ENCODE assay signal across 1 cellular context in genomic region chr16:31529398-31530312, GRCh38.
TF ChIP-seq lines count a peak whose summit lies in the region.

No MANE protein-coding gene starts in this region.

TF ChIP-seq in HepG2, 621 proteins besides CTCF, POLR2A, EP300 and RAD21:
- TF ChIP-seq SNAPC2 (CRISPR knock-in tag; IDR thresholded peaks at IDR 0.05) (no peak), TFAP4 (IDR thresholded peaks at IDR 0.05; ENCODE audit: borderline replicate concordance, low read depth) (no peak), SCMH1 (CRISPR knock-in tag; IDR thresholded peaks at IDR 0.05; ENCODE audit: borderline replicate concordance) (no peak), CC2D1A (CRISPR knock-in tag; IDR thresholded peaks at IDR 0.05) (no peak), MLLT10 (CRISPR knock-in tag; IDR thresholded peaks at IDR 0.05) (no peak), ZNF20 (CRISPR knock-in tag; IDR thresholded peaks at IDR 0.05) (no peak), WIZ (CRISPR knock-in tag; IDR thresholded peaks at IDR 0.05) (no peak), MAFG (CRISPR knock-in tag; IDR thresholded peaks at IDR 0.05) (no peak), ZNF674 (CRISPR knock-in tag; IDR thresholded peaks at IDR 0.05; ENCODE audit: low read depth) (no peak), NPAS2 (CRISPR knock-in tag; IDR thresholded peaks at IDR 0.05; ENCODE audit: borderline replicate concordance) (no peak), EZH2 (conservative IDR thresholded peaks at IDR 0.05; ENCODE audit: low read depth, low read length) (peak; percentile 89), MTF2 (CRISPR knock-in tag; IDR thresholded peaks at IDR 0.05; ENCODE audit: borderline replicate concordance) (no peak), ZBTB8A (CRISPR knock-in tag; IDR thresholded peaks at IDR 0.05; ENCODE audit: borderline replicate concordance, low read depth) (no peak), NFYB (CRISPR knock-in tag; IDR thresholded peaks at IDR 0.05) (no peak), ZBTB7A (CRISPR knock-in tag; IDR thresholded peaks at IDR 0.05) (no peak), JUND (CRISPR knock-in tag; IDR thresholded peaks at IDR 0.05) (0 out of 2 replicates have a peak, but pooled peaks have one; percentile 12), GMEB2 (CRISPR knock-in tag; IDR thresholded peaks at IDR 0.05; ENCODE audit: low read depth) (no peak), ZNF558 (CRISPR knock-in tag; IDR thresholded peaks at IDR 0.05; ENCODE audit: borderline replicate concordance) (no peak), ZNF768 (CRISPR knock-in tag; IDR thresholded peaks at IDR 0.05) (peak; percentile 17; the same call in 1 of the 2 replicates), ZNF224 (CRISPR knock-in tag; IDR thresholded peaks at IDR 0.05) (no peak), ZNF34 (CRISPR knock-in tag; IDR thresholded peaks at IDR 0.05; ENCODE audit: borderline replicate concordance) (no peak), TBX2 (CRISPR knock-in tag; IDR thresholded peaks at IDR 0.05; ENCODE audit: borderline replicate concordance) (no peak), HHEX (CRISPR knock-in tag; IDR thresholded peaks at IDR 0.05) (no peak), SATB2 (CRISPR knock-in tag; IDR thresholded peaks at IDR 0.05) (no peak), BRD4 (CRISPR knock-in tag; IDR thresholded peaks at IDR 0.05) (no peak), ZNF776 (CRISPR knock-in tag; IDR thresholded peaks at IDR 0.05) (0 out of 2 replicates have a peak, but pooled peaks have one; percentile 24)
- TF ChIP-seq, protein P1, sequence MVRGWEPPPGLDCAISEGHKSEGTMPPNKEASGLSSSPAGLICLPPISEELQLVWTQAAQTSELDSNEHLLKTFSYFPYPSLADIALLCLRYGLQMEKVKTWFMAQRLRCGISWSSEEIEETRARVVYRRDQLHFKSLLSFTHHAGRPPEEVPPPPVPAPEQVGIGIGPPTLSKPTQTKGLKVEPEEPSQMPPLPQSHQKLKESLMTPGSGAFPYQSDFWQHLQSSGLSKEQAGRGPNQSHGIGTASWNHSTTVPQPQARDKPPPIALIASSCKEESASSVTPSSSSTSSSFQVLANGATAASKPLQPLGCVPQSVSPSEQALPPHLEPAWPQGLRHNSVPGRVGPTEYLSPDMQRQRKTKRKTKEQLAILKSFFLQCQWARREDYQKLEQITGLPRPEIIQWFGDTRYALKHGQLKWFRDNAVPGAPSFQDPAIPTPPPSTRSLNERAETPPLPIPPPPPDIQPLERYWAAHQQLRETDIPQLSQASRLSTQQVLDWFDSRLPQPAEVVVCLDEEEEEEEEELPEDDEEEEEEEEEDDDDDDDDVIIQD (CRISPR knock-in tag; IDR thresholded peaks at IDR 0.05; ENCODE audit: low read depth) = no peak
- TF ChIP-seq, protein P2, sequence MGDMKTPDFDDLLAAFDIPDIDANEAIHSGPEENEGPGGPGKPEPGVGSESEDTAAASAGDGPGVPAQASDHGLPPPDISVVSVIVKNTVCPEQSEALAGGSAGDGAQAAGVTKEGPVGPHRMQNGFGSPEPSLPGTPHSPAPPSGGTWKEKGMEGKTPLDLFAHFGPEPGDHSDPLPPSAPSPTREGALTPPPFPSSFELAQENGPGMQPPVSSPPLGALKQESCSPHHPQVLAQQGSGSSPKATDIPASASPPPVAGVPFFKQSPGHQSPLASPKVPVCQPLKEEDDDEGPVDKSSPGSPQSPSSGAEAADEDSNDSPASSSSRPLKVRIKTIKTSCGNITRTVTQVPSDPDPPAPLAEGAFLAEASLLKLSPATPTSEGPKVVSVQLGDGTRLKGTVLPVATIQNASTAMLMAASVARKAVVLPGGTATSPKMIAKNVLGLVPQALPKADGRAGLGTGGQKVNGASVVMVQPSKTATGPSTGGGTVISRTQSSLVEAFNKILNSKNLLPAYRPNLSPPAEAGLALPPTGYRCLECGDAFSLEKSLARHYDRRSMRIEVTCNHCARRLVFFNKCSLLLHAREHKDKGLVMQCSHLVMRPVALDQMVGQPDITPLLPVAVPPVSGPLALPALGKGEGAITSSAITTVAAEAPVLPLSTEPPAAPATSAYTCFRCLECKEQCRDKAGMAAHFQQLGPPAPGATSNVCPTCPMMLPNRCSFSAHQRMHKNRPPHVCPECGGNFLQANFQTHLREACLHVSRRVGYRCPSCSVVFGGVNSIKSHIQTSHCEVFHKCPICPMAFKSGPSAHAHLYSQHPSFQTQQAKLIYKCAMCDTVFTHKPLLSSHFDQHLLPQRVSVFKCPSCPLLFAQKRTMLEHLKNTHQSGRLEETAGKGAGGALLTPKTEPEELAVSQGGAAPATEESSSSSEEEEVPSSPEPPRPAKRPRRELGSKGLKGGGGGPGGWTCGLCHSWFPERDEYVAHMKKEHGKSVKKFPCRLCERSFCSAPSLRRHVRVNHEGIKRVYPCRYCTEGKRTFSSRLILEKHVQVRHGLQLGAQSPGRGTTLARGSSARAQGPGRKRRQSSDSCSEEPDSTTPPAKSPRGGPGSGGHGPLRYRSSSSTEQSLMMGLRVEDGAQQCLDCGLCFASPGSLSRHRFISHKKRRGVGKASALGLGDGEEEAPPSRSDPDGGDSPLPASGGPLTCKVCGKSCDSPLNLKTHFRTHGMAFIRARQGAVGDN (CRISPR knock-in tag; IDR thresholded peaks at IDR 0.05) = peak; percentile 18; the same call in 1 of the 2 replicates
